ENCODE assay signal across 1 cellular context in the genomic region with DNA sequence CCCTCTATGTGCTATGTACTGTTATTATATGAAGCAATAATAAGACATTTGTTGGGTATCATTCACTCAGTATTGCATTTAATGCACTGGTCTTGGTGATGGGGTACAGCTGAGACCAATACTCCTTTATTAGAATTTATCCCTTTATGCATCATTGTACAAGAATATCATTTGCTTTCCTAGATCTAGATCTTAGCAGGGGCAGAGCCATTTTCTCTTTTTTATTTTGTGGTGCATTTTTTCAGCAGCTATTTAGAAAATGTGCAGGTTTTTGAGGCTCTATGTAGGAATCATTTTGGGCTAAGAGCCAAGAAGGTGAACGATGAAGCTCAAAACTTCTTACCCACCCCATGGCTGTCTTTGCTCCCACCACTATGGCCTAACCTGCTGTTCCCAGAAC.
TF ChIP-seq lines count a peak whose summit lies in the region.

No MANE protein-coding gene starts in this region.

TF ChIP-seq in K562, 482 proteins besides CTCF, POLR2A, EP300 and RAD21 (continues in another document):
- TF ChIP-seq SRSF3 (IDR thresholded peaks at IDR 0.05; ENCODE audit: insufficient read depth, low read length) (no peak), ATF7 (IDR thresholded peaks at IDR 0.05) (no peak), TAL1 (IDR thresholded peaks at IDR 0.05) (no peak), MLX (CRISPR knock-in tag; conservative IDR thresholded peaks at IDR 0.05) (no peak), ZFX (CRISPR knock-in tag; IDR thresholded peaks at IDR 0.05) (no peak), PTRF (tag; IDR thresholded peaks at IDR 0.05) (peak; percentile 61; the same call in 1 of the 2 replicates), HMG20B (CRISPR knock-in tag; IDR thresholded peaks at IDR 0.05) (no peak), NR4A1 (CRISPR knock-in tag; IDR thresholded peaks at IDR 0.05) (no peak), NR4A1 (tag; IDR thresholded peaks at IDR 0.05) (peak; percentile 26; the same call in 1 of the 2 replicates), CEBPG (CRISPR knock-in tag; IDR thresholded peaks at IDR 0.05) (no peak), CEBPG (tag; conservative IDR thresholded peaks at IDR 0.05 in 1 of 2, IDR thresholded peaks at IDR 0.05 in 1 of 2) (0 out of 4 replicates have a peak, but pooled peaks have one; percentile 28 to 30), TBP (optimal IDR thresholded peaks at IDR 0.05; ENCODE audit: low read depth, low read length) (no peak), CREB3 (tag; conservative IDR thresholded peaks at IDR 0.05; ENCODE audit: low read depth) (no peak), MAFK (IDR thresholded peaks at IDR 0.05; ENCODE audit: low read length) (no peak), CC2D1A (IDR thresholded peaks at IDR 0.05) (no peak), KLF13 (tag; IDR thresholded peaks at IDR 0.05; ENCODE audit: borderline replicate concordance, low read depth) (no peak), HINFP (tag; conservative IDR thresholded peaks at IDR 0.05; ENCODE audit: low read depth) (no peak; the same call in 1 of the 2 replicates)
- TF ChIP-seq, protein P1, sequence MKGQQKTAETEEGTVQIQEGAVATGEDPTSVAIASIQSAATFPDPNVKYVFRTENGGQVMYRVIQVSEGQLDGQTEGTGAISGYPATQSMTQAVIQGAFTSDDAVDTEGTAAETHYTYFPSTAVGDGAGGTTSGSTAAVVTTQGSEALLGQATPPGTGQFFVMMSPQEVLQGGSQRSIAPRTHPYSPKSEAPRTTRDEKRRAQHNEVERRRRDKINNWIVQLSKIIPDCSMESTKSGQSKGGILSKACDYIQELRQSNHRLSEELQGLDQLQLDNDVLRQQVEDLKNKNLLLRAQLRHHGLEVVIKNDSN (CRISPR knock-in tag; IDR thresholded peaks at IDR 0.05) = no peak
- TF ChIP-seq, protein P2, sequence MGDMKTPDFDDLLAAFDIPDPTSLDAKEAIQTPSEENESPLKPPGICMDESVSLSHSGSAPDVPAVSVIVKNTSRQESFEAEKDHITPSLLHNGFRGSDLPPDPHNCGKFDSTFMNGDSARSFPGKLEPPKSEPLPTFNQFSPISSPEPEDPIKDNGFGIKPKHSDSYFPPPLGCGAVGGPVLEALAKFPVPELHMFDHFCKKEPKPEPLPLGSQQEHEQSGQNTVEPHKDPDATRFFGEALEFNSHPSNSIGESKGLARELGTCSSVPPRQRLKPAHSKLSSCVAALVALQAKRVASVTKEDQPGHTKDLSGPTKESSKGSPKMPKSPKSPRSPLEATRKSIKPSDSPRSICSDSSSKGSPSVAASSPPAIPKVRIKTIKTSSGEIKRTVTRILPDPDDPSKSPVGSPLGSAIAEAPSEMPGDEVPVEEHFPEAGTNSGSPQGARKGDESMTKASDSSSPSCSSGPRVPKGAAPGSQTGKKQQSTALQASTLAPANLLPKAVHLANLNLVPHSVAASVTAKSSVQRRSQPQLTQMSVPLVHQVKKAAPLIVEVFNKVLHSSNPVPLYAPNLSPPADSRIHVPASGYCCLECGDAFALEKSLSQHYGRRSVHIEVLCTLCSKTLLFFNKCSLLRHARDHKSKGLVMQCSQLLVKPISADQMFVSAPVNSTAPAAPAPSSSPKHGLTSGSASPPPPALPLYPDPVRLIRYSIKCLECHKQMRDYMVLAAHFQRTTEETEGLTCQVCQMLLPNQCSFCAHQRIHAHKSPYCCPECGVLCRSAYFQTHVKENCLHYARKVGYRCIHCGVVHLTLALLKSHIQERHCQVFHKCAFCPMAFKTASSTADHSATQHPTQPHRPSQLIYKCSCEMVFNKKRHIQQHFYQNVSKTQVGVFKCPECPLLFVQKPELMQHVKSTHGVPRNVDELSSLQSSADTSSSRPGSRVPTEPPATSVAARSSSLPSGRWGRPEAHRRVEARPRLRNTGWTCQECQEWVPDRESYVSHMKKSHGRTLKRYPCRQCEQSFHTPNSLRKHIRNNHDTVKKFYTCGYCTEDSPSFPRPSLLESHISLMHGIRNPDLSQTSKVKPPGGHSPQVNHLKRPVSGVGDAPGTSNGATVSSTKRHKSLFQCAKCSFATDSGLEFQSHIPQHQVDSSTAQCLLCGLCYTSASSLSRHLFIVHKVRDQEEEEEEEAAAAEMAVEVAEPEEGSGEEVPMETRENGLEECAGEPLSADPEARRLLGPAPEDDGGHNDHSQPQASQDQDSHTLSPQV (IDR thresholded peaks at IDR 0.05) = peak; percentile 37; the same call in 1 of the 2 replicates
- TF ChIP-seq, protein P3, sequence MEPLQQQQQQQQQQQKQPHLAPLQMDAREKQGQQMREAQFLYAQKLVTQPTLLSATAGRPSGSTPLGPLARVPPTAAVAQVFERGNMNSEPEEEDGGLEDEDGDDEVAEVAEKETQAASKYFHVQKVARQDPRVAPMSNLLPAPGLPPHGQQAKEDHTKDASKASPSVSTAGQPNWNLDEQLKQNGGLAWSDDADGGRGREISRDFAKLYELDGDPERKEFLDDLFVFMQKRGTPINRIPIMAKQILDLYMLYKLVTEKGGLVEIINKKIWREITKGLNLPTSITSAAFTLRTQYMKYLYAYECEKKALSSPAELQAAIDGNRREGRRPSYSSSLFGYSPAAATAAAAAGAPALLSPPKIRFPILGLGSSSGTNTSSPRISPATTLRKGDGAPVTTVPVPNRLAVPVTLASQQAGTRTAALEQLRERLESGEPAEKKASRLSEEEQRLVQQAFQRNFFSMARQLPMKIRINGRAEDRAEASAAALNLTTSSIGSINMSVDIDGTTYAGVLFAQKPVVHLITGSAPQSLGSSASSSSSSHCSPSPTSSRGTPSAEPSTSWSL (CRISPR knock-in tag; IDR thresholded peaks at IDR 0.05; ENCODE audit: borderline replicate concordance) = no peak
- TF ChIP-seq, protein P4, sequence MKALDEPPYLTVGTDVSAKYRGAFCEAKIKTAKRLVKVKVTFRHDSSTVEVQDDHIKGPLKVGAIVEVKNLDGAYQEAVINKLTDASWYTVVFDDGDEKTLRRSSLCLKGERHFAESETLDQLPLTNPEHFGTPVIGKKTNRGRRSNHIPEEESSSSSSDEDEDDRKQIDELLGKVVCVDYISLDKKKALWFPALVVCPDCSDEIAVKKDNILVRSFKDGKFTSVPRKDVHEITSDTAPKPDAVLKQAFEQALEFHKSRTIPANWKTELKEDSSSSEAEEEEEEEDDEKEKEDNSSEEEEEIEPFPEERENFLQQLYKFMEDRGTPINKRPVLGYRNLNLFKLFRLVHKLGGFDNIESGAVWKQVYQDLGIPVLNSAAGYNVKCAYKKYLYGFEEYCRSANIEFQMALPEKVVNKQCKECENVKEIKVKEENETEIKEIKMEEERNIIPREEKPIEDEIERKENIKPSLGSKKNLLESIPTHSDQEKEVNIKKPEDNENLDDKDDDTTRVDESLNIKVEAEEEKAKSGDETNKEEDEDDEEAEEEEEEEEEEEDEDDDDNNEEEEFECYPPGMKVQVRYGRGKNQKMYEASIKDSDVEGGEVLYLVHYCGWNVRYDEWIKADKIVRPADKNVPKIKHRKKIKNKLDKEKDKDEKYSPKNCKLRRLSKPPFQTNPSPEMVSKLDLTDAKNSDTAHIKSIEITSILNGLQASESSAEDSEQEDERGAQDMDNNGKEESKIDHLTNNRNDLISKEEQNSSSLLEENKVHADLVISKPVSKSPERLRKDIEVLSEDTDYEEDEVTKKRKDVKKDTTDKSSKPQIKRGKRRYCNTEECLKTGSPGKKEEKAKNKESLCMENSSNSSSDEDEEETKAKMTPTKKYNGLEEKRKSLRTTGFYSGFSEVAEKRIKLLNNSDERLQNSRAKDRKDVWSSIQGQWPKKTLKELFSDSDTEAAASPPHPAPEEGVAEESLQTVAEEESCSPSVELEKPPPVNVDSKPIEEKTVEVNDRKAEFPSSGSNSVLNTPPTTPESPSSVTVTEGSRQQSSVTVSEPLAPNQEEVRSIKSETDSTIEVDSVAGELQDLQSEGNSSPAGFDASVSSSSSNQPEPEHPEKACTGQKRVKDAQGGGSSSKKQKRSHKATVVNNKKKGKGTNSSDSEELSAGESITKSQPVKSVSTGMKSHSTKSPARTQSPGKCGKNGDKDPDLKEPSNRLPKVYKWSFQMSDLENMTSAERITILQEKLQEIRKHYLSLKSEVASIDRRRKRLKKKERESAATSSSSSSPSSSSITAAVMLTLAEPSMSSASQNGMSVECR (CRISPR knock-in tag; IDR thresholded peaks at IDR 0.05) = no peak
- TF ChIP-seq, protein P5, sequence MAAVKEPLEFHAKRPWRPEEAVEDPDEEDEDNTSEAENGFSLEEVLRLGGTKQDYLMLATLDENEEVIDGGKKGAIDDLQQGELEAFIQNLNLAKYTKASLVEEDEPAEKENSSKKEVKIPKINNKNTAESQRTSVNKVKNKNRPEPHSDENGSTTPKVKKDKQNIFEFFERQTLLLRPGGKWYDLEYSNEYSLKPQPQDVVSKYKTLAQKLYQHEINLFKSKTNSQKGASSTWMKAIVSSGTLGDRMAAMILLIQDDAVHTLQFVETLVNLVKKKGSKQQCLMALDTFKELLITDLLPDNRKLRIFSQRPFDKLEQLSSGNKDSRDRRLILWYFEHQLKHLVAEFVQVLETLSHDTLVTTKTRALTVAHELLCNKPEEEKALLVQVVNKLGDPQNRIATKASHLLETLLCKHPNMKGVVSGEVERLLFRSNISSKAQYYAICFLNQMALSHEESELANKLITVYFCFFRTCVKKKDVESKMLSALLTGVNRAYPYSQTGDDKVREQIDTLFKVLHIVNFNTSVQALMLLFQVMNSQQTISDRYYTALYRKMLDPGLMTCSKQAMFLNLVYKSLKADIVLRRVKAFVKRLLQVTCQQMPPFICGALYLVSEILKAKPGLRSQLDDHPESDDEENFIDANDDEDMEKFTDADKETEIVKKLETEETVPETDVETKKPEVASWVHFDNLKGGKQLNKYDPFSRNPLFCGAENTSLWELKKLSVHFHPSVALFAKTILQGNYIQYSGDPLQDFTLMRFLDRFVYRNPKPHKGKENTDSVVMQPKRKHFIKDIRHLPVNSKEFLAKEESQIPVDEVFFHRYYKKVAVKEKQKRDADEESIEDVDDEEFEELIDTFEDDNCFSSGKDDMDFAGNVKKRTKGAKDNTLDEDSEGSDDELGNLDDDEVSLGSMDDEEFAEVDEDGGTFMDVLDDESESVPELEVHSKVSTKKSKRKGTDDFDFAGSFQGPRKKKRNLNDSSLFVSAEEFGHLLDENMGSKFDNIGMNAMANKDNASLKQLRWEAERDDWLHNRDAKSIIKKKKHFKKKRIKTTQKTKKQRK (IDR thresholded peaks at IDR 0.05; ENCODE audit: borderline replicate concordance, low read depth, low read length) = no peak
- TF ChIP-seq, protein P6, sequence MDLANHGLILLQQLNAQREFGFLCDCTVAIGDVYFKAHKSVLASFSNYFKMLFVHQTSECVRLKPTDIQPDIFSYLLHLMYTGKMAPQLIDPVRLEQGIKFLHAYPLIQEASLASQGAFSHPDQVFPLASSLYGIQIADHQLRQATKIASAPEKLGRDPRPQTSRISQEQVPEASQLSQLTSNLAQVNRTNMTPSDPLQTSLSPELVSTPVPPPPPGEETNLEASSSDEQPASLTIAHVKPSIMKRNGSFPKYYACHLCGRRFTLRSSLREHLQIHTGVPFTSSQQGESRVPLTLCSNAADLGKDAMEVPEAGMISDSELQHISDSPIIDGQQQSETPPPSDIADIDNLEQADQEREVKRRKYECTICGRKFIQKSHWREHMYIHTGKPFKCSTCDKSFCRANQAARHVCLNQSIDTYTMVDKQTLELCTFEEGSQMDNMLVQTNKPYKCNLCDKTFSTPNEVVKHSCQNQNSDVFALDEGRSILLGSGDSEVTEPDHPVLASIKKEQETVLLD (IDR thresholded peaks at IDR 0.05) = no peak
- TF ChIP-seq, protein P7, sequence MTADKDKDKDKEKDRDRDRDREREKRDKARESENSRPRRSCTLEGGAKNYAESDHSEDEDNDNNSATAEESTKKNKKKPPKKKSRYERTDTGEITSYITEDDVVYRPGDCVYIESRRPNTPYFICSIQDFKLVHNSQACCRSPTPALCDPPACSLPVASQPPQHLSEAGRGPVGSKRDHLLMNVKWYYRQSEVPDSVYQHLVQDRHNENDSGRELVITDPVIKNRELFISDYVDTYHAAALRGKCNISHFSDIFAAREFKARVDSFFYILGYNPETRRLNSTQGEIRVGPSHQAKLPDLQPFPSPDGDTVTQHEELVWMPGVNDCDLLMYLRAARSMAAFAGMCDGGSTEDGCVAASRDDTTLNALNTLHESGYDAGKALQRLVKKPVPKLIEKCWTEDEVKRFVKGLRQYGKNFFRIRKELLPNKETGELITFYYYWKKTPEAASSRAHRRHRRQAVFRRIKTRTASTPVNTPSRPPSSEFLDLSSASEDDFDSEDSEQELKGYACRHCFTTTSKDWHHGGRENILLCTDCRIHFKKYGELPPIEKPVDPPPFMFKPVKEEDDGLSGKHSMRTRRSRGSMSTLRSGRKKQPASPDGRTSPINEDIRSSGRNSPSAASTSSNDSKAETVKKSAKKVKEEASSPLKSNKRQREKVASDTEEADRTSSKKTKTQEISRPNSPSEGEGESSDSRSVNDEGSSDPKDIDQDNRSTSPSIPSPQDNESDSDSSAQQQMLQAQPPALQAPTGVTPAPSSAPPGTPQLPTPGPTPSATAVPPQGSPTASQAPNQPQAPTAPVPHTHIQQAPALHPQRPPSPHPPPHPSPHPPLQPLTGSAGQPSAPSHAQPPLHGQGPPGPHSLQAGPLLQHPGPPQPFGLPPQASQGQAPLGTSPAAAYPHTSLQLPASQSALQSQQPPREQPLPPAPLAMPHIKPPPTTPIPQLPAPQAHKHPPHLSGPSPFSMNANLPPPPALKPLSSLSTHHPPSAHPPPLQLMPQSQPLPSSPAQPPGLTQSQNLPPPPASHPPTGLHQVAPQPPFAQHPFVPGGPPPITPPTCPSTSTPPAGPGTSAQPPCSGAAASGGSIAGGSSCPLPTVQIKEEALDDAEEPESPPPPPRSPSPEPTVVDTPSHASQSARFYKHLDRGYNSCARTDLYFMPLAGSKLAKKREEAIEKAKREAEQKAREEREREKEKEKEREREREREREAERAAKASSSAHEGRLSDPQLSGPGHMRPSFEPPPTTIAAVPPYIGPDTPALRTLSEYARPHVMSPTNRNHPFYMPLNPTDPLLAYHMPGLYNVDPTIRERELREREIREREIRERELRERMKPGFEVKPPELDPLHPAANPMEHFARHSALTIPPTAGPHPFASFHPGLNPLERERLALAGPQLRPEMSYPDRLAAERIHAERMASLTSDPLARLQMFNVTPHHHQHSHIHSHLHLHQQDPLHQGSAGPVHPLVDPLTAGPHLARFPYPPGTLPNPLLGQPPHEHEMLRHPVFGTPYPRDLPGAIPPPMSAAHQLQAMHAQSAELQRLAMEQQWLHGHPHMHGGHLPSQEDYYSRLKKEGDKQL (CRISPR knock-in tag; IDR thresholded peaks at IDR 0.05; ENCODE audit: borderline replicate concordance) = no peak
